Comparison of ENCODE assay signal across 21 cellular contexts in the genomic region with DNA sequence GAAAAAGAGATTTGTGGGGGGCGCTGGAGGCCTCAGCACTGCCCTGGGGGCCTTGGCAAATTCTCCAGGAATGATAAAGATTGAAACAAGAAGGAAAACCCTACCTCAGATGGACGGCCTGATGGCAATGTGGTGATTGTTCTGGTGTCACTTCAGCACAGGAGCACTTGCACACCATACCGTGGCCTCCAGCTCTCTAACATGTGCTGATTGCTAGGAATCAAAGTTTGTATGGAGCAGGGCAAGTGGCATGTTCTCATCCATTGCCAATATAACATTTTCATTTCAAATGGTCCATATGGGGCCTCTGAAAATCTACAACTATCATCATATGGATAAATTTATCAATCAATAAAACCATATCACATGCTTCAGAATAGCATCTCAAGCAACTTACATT.
"Had no signal": no experiment of that assay in that cellular context is flagged by ENCODE, and none has a peak within 500 bp of the region (broad histone marks: within the 10 kb centered on the region; RNA-seq: fewer than 3 reads in every experiment).

No MANE protein-coding gene starts in this region.

- H3K27ac Mint-ChIP-seq: dendritic cell treated with granulocyte-macrophage colony-stimulating factor and Interleukin-4, amounts not matched to agents 40 ng/mL and 50 ng/mL, for 4 days; effector memory CD8-positive, alpha-beta T cell; naive thymus-derived CD4-positive, alpha-beta T cell had no signal

- H3K9me3 Mint-ChIP-seq: dendritic cell treated with granulocyte-macrophage colony-stimulating factor and Interleukin-4, amounts not matched to agents 40 ng/mL and 50 ng/mL, for 4 days; nephron progenitor cell had no signal

- FAIRE-seq: colon had no signal

- H3K36me3 Mint-ChIP-seq: naive thymus-derived CD4-positive, alpha-beta T cell had no signal

- H3K4me3 Mint-ChIP-seq: dendritic cell treated with granulocyte-macrophage colony-stimulating factor and Interleukin-4, amounts not matched to agents 40 ng/mL and 50 ng/mL, for 4 days; effector memory CD8-positive, alpha-beta T cell; naive thymus-derived CD4-positive, alpha-beta T cell; nephron progenitor cell had no signal

- H3K4me1 ChIP-seq: foreskin keratinocyte, psoas muscle had no signal

- H3K9me3 ChIP-seq: neutrophil, psoas muscle, stomach, thoracic aorta had no signal

- H3K36me3 ChIP-seq: neutrophil, stomach, thoracic aorta had no signal

- H3K4me1 Mint-ChIP-seq: naive thymus-derived CD4-positive, alpha-beta T cell had no signal

- H3K27me3 ChIP-seq: foreskin keratinocyte, neutrophil, stomach had no signal

- H3K27ac ChIP-seq: foreskin keratinocyte, neutrophil, psoas muscle, stomach, thoracic aorta had no signal

- H3K27me3 Mint-ChIP-seq: dendritic cell treated with granulocyte-macrophage colony-stimulating factor and Interleukin-4, amounts not matched to agents 40 ng/mL and 50 ng/mL, for 4 days; effector memory CD8-positive, alpha-beta T cell had no signal

- H3K4me3 ChIP-seq: psoas muscle, thoracic aorta had no signal

- ATAC-seq: effector memory CD8-positive, alpha-beta T cell; foreskin keratinocyte; naive thymus-derived CD4-positive, alpha-beta T cell; psoas muscle; sciatic nerve had no signal

- DNase-seq: effector memory CD8-positive, alpha-beta T cell; erythroblast; foreskin keratinocyte; head of caudate nucleus; hippocampal formation; mammary epithelial cell; naive thymus-derived CD4-positive, alpha-beta T cell; nephron progenitor cell; psoas muscle; retina; stimulated activated CD4-positive, alpha-beta T cell treated with anti-CD3 and anti-CD28 coated beads, Interleukin-2, amount 100 ng/mL, for 24 hours; stimulated activated CD4-positive, alpha-beta T cell treated with anti-CD3 and anti-CD28 coated beads, Interleukin-4, amount 100 ng/mL, for 4 hours; stimulated activated naive CD4-positive, alpha-beta T cell; stomach; substantia nigra; trophoblast cell had no signal
